9 cellular contexts compared by ENCODE assay signal in genomic region chr12:71014180-71014785, GRCh38.
DNase-seq lines count a peak whose midpoint lies in the region; ATAC-seq and TF ChIP-seq lines count a peak whose summit lies in the region.
"Had no signal": no experiment of that assay in that cellular context is flagged by ENCODE, and none has a peak within 500 bp of the region (broad histone marks: within the 10 kb centered on the region; RNA-seq: fewer than 3 reads in every experiment).

No MANE protein-coding gene starts in this region.

- peaks cover 0 to 22% of the 10 kb centered on the region in 2 donors for H3K27me3 ChIP-seq in left lung
- H3K27me3 ChIP-seq: neutrophil had no signal

- intact Hi-C loops in left lung (cut with DNase I): loop anchor here in 1 of 2 donors (10.0 kb wide), 1 partner anchor 279 kb away; no protein-coding TSS in a partner anchor

- H3K27ac ChIP-seq in left lung: no peak overlapping the region
- H3K27ac ChIP-seq: neutrophil had no signal

- no peak for DNase-seq in AG04449 (ENCODE audit: low read depth, low spot score)
- peak; percentile 36 for DNase-seq in LNCaP clone FGC (ENCODE audit: low read depth)
- DNase-seq in brain pericyte (ENCODE audit: low read depth, low spot score): peak; percentile 10
- no peak for DNase-seq in left lung
- DNase-seq in activated CD4-positive, alpha-beta T cell treated with anti-CD3 and anti-CD28 coated beads for 48 hours: no peak
- no peak for DNase-seq in NCI-H146 treated with DMSO at 0.1 percent for 48 hours (lab: John Stamatoyannopoulos, UW; ENCODE audit: unreplicated experiment)
- DNase-seq in islet precursor cell: no peak
- no peak for DNase-seq in stimulated activated naive CD8-positive, alpha-beta T cell treated with anti-CD3 and anti-CD28 coated beads, Interleukin-15, Interleukin-2, amounts not matched to agents 100 U/mL and 50 U/mL, for 24 hours

- TF ChIP-seq CTCF in AG04449 (IDR thresholded peaks at IDR 0.05; ENCODE audit: insufficient read depth, low read length, missing control alignments): peak; percentile 20
- TF ChIP-seq CTCF in LNCaP clone FGC (IDR thresholded peaks at IDR 0.05; ENCODE audit: control insufficient read depth, extremely low read depth, insufficient read depth): peak; percentile 82
- peak; percentile 18 to 29 for TF ChIP-seq CTCF in left lung (IDR thresholded peaks at IDR 0.05)

- H3K4me3 ChIP-seq in AG04449 (ENCODE audit: low read depth, low read length) (no peak overlapping the region), LNCaP clone FGC (ENCODE audit: low read depth, low read length) (no peak overlapping the region), left lung (no peak overlapping the region)

- POLR2A ChIA-PET in AG04449 (lab: Yijun Ruan, JAX): interaction anchor here (1.0 kb wide), 1 partner anchor 204 kb away, joined by 3 read pairs; no protein-coding TSS in a partner anchor

- no peaks in the 10 kb centered on the region for H3K4me1 ChIP-seq in left lung

- CTCF ChIA-PET in AG04449 (lab: Yijun Ruan, JAX): interaction anchor here (0.6 to 6.2 kb wide), 17 partner anchors 22 to 423 kb away, joined by 3 to 86 read pairs (median 4); no protein-coding TSS in a partner anchor

- no peaks in the 10 kb centered on the region for H3K9me3 ChIP-seq in left lung
- H3K9me3 ChIP-seq: neutrophil had no signal

- ATAC-seq in left lung: peak; percentile 91
- no peak for ATAC-seq in stimulated activated naive CD8-positive, alpha-beta T cell treated with anti-CD3 and anti-CD28 coated beads, Interleukin-15, Interleukin-2, amounts not matched to agents 100 U/mL and 50 U/mL, for 24 hours

- H3K36me3 ChIP-seq in left lung: no peaks in the 10 kb centered on the region
- H3K36me3 ChIP-seq: neutrophil had no signal

Comparison
In these comparisons a context has a peak if more than half of its experiments do, and no peak if none do; other contexts are left out.
1. DNase-seq: peak in LNCaP clone FGC (single experiment) and brain pericyte (single experiment); none in AG04449 (single experiment), left lung (0 of 2), activated CD4-positive, alpha-beta T cell treated with anti-CD3 and anti-CD28 coated beads for 48 hours (single experiment), NCI-H146 treated with DMSO at 0.1 percent for 48 hours (single experiment), islet precursor cell (single experiment) and stimulated activated naive CD8-positive, alpha-beta T cell treated with anti-CD3 and anti-CD28 coated beads, Interleukin-15, Interleukin-2, amounts not matched to agents 100 U/mL and 50 U/mL, for 24 hours (single experiment).
2. CTCF ChIP-seq: peak in every context shown above with its lines; median percentile 82 in LNCaP clone FGC; 24 in left lung; 20 in AG04449.